Comparison of ENCODE assay signal across 1 cellular context in the genomic region with DNA sequence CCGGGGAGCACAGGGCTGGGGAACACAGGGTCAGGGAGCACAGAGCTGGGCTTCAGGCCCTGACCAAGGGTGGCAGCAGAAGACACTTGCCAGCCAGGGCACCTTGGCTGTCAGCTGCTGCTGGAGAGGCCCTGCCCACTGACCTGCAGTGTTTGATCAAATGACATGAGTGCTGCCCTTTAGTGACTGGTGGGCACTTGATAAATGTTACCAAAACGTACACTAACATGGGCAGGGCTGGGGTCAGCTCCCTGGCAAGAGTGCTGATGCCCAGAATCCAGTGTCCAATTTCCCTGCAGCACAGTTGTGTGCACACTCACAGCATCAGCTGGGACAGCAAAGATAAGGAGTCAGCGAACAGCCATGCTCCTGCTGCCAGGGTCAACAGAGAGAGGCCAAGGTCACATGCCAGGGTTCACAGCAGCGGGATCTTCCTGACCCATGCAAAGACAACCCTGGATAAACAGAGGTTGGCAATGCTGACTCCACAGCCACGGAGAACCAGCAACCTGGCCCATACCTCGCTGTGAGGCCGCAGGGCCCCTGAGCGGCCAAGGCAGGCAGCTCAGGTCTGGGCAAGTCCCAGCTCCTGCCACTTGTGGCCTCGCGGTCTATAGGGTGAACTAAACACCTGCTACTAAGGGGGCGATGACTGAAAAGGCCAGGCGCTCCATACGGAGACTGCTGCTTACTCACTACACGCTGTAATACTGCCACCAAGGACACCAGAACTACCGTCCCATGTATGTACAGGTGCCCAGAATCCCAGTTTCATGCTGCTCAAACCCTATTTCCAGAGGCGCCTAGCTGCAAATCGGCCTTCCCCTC.
TF ChIP-seq lines count a peak whose summit lies in the region.

No MANE protein-coding gene starts in this region.

TF ChIP-seq in HepG2, 621 proteins besides CTCF, POLR2A, EP300 and RAD21 (continued from another document and continues in another):
- peak; percentile 83; the same call in 1 of the 2 replicates for TF ChIP-seq SMAD9 (CRISPR knock-in tag; IDR thresholded peaks at IDR 0.05)
- no peak for TF ChIP-seq RFXANK (CRISPR knock-in tag; IDR thresholded peaks at IDR 0.05)
- no peak for TF ChIP-seq ZNF589 (CRISPR knock-in tag; conservative IDR thresholded peaks at IDR 0.05)
- TF ChIP-seq ZNF737 (CRISPR knock-in tag; IDR thresholded peaks at IDR 0.05; ENCODE audit: borderline replicate concordance) = no peak; the same call in 1 of the 2 replicates
- TF ChIP-seq, protein P1, sequence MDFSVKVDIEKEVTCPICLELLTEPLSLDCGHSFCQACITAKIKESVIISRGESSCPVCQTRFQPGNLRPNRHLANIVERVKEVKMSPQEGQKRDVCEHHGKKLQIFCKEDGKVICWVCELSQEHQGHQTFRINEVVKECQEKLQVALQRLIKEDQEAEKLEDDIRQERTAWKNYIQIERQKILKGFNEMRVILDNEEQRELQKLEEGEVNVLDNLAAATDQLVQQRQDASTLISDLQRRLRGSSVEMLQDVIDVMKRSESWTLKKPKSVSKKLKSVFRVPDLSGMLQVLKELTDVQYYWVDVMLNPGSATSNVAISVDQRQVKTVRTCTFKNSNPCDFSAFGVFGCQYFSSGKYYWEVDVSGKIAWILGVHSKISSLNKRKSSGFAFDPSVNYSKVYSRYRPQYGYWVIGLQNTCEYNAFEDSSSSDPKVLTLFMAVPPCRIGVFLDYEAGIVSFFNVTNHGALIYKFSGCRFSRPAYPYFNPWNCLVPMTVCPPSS (IDR thresholded peaks at IDR 0.05) = no peak
- TF ChIP-seq, protein P2, sequence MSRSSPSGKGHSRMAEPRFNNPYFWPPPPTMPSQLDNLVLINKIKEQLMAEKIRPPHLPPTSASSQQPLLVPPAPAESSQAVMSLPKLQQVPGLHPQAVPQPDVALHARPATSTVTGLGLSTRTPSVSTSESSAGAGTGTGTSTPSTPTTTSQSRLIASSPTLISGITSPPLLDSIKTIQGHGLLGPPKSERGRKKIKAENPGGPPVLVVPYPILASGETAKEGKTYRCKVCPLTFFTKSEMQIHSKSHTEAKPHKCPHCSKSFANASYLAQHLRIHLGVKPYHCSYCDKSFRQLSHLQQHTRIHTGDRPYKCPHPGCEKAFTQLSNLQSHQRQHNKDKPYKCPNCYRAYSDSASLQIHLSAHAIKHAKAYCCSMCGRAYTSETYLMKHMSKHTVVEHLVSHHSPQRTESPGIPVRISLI (CRISPR knock-in tag; IDR thresholded peaks at IDR 0.05; ENCODE audit: borderline replicate concordance) = peak; percentile 71
- no peak for TF ChIP-seq ZFP1 (CRISPR knock-in tag; IDR thresholded peaks at IDR 0.05)
- peak; percentile 50; the same call in 1 of the 2 replicates for TF ChIP-seq YEATS4 (CRISPR knock-in tag; IDR thresholded peaks at IDR 0.05; ENCODE audit: borderline replicate concordance)
- TF ChIP-seq KAT7 (CRISPR knock-in tag; IDR thresholded peaks at IDR 0.05; ENCODE audit: borderline replicate concordance) = peak; percentile 88
- peak; percentile 82; the same call in 1 of the 2 replicates for TF ChIP-seq MIER3 (CRISPR knock-in tag; IDR thresholded peaks at IDR 0.05; ENCODE audit: borderline replicate concordance)
- peak; percentile 86 for TF ChIP-seq ZSCAN25 (CRISPR knock-in tag; IDR thresholded peaks at IDR 0.05)
- TF ChIP-seq, protein P3, sequence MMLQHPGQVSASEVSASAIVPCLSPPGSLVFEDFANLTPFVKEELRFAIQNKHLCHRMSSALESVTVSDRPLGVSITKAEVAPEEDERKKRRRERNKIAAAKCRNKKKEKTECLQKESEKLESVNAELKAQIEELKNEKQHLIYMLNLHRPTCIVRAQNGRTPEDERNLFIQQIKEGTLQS (CRISPR knock-in tag; IDR thresholded peaks at IDR 0.05) = peak; percentile 59
- TF ChIP-seq ETV6 (CRISPR knock-in tag; conservative IDR thresholded peaks at IDR 0.05) = 0 out of 2 replicates have a peak, but pooled peaks have one; percentile 15
- TF ChIP-seq SRY (CRISPR knock-in tag; IDR thresholded peaks at IDR 0.05) = peak; percentile 74
- TF ChIP-seq, protein P4, sequence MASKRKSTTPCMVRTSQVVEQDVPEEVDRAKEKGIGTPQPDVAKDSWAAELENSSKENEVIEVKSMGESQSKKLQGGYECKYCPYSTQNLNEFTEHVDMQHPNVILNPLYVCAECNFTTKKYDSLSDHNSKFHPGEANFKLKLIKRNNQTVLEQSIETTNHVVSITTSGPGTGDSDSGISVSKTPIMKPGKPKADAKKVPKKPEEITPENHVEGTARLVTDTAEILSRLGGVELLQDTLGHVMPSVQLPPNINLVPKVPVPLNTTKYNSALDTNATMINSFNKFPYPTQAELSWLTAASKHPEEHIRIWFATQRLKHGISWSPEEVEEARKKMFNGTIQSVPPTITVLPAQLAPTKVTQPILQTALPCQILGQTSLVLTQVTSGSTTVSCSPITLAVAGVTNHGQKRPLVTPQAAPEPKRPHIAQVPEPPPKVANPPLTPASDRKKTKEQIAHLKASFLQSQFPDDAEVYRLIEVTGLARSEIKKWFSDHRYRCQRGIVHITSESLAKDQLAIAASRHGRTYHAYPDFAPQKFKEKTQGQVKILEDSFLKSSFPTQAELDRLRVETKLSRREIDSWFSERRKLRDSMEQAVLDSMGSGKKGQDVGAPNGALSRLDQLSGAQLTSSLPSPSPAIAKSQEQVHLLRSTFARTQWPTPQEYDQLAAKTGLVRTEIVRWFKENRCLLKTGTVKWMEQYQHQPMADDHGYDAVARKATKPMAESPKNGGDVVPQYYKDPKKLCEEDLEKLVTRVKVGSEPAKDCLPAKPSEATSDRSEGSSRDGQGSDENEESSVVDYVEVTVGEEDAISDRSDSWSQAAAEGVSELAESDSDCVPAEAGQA (IDR thresholded peaks at IDR 0.05; ENCODE audit: low read depth) = 0 out of 2 replicates have a peak, but pooled peaks have one; percentile 47
- TF ChIP-seq, protein P4 (CRISPR knock-in tag; IDR thresholded peaks at IDR 0.05; ENCODE audit: borderline replicate concordance) = no peak
- TF ChIP-seq ZNF615 (CRISPR knock-in tag; IDR thresholded peaks at IDR 0.05; ENCODE audit: borderline replicate concordance) = no peak
- TF ChIP-seq TBL1XR1 (IDR thresholded peaks at IDR 0.05; ENCODE audit: borderline replicate concordance, low read length, partially characterized antibody) = peak; percentile 82
- TF ChIP-seq, protein P5, sequence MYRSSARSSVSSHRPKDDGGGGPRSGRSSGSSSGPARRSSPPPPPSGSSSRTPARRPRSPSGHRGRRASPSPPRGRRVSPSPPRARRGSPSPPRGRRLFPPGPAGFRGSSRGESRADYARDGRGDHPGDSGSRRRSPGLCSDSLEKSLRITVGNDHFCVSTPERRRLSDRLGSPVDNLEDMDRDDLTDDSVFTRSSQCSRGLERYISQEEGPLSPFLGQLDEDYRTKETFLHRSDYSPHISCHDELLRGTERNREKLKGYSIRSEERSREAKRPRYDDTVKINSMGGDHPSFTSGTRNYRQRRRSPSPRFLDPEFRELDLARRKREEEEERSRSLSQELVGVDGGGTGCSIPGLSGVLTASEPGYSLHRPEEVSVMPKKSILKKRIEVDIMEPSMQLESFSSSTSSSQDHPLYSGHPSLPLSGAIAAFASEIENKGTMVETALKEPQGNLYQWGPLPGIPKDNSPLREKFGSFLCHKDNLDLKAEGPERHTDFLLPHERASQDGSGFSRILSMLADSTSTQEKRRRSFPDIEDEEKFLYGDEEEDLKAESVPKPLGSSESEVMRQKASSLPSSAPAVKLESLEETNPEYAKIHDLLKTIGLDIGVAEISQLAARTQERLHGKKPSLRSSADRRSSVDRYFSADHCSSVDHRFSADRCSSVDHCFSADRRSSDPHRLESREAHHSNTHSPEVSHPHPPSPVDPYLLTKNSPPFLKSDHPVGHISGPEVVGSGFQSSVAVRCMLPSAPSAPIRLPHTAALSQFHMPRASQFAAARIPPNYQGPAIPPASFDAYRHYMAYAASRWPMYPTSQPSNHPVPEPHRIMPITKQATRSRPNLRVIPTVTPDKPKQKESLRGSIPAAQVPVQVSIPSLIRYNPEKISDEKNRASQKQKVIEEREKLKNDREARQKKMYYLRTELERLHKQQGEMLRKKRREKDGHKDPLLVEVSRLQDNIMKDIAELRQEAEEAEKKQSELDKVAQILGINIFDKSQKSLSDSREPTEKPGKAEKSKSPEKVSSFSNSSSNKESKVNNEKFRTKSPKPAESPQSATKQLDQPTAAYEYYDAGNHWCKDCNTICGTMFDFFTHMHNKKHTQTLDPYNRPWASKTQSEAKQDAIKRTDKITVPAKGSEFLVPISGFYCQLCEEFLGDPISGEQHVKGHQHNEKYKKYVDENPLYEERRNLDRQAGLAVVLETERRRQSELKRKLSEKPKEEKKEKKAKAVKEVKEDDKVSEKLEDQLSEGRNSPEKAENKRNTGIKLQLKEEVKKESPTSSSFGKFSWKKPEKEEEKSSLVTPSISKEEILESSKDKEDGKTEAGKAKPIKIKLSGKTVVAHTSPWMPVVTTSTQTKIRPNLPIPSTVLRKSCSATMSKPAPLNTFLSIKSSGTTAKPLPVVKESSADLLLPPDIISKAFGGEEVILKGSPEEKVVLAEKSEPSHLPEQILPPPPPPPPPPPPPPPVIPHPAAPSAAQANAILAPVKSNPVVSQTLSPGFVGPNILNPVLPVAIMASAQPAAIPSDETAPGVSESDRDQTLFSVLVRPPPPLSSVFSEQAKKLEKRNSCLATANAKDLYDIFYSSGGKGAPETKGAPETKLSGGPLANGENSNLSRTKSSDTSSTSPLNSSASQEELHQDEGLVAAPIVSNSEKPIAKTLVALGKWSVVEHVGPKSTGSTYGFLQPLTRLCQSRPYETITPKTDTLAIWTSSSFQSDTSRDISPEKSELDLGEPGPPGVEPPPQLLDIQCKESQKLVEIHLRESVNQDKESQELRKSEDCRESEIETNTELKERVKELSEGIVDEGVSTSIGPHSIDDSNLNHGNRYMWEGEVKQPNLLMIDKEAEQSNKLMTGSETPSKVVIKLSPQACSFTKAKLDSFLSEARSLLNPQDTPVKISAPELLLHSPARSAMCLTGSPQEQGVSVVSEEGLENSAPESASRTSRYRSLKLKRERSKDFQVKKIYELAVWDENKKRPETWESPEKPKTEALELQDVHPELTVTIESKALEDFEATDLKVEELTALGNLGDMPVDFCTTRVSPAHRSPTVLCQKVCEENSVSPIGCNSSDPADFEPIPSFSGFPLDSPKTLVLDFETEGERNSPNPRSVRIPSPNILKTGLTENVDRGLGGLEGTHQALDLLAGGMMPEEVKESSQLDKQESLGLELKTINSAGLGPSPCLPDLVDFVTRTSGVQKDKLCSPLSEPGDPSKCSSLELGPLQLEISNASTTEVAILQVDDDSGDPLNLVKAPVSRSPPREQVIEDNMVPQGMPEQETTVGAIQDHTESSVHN (CRISPR knock-in tag; IDR thresholded peaks at IDR 0.05) = peak; percentile 98
- TF ChIP-seq, protein P6, sequence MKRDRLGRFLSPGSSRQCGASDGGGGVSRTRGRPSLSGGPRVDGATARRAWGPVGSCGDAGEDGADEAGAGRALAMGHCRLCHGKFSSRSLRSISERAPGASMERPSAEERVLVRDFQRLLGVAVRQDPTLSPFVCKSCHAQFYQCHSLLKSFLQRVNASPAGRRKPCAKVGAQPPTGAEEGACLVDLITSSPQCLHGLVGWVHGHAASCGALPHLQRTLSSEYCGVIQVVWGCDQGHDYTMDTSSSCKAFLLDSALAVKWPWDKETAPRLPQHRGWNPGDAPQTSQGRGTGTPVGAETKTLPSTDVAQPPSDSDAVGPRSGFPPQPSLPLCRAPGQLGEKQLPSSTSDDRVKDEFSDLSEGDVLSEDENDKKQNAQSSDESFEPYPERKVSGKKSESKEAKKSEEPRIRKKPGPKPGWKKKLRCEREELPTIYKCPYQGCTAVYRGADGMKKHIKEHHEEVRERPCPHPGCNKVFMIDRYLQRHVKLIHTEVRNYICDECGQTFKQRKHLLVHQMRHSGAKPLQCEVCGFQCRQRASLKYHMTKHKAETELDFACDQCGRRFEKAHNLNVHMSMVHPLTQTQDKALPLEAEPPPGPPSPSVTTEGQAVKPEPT (CRISPR knock-in tag; IDR thresholded peaks at IDR 0.05; ENCODE audit: low read depth) = peak; percentile 82; the same call in 1 of the 2 replicates
- TF ChIP-seq, protein P7, sequence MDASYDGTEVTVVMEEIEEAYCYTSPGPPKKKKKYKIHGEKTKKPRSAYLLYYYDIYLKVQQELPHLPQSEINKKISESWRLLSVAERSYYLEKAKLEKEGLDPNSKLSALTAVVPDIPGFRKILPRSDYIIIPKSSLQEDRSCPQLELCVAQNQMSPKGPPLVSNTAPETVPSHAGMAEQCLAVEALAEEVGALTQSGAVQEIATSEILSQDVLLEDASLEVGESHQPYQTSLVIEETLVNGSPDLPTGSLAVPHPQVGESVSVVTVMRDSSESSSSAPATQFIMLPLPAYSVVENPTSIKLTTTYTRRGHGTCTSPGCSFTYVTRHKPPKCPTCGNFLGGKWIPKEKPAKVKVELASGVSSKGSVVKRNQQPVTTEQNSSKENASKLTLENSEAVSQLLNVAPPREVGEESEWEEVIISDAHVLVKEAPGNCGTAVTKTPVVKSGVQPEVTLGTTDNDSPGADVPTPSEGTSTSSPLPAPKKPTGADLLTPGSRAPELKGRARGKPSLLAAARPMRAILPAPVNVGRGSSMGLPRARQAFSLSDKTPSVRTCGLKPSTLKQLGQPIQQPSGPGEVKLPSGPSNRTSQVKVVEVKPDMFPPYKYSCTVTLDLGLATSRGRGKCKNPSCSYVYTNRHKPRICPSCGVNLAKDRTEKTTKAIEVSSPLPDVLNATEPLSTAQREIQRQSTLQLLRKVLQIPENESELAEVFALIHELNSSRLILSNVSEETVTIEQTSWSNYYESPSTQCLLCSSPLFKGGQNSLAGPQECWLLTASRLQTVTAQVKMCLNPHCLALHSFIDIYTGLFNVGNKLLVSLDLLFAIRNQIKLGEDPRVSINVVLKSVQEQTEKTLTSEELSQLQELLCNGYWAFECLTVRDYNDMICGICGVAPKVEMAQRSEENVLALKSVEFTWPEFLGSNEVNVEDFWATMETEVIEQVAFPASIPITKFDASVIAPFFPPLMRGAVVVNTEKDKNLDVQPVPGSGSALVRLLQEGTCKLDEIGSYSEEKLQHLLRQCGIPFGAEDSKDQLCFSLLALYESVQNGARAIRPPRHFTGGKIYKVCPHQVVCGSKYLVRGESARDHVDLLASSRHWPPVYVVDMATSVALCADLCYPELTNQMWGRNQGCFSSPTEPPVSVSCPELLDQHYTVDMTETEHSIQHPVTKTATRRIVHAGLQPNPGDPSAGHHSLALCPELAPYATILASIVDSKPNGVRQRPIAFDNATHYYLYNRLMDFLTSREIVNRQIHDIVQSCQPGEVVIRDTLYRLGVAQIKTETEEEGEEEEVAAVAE (CRISPR knock-in tag; IDR thresholded peaks at IDR 0.05; ENCODE audit: borderline replicate concordance) = peak; percentile 92; the same call in 1 of the 2 replicates
- TF ChIP-seq ZKSCAN8 (CRISPR knock-in tag; IDR thresholded peaks at IDR 0.05; ENCODE audit: borderline replicate concordance) = peak; percentile 85
- TF ChIP-seq ZBTB3 (CRISPR knock-in tag; IDR thresholded peaks at IDR 0.05; ENCODE audit: borderline replicate concordance, low read depth) = 0 out of 2 replicates have a peak, but pooled peaks have one; percentile 47
